20 cellular contexts compared by ENCODE assay signal in genomic region chr13:93758575-93758974, GRCh38.
DNase-seq lines count a peak whose midpoint lies in the region; ATAC-seq and TF ChIP-seq lines count a peak whose summit lies in the region.
"Had no signal": no experiment of that assay in that cellular context is flagged by ENCODE, and none has a peak within 500 bp of the region (broad histone marks: within the 10 kb centered on the region; RNA-seq: fewer than 3 reads in every experiment).

No MANE protein-coding gene starts in this region.

- H3K4me3 ChIP-seq in fibroblast of lung (replicated peaks in 1 of 4; ENCODE audit: control extremely low read depth in 1 of 4, insufficient read depth in 1 of 4, low read depth in 3 of 4, low read length in 4 of 4): no peak overlapping the region
- no peak overlapping the region for H3K4me3 ChIP-seq in coronary artery
- H3K4me3 ChIP-seq: skin epidermis had no signal

- H3K79me2 ChIP-seq in fibroblast of lung (ENCODE audit: control insufficient read depth, insufficient read depth, low read length): no peaks in the 10 kb centered on the region

- H4K20me1 ChIP-seq in fibroblast of lung (ENCODE audit: control insufficient read depth, extremely low read depth, insufficient read depth, low read length): no peaks in the 10 kb centered on the region

- H3K4me1 ChIP-seq in fibroblast of lung (ENCODE audit: control insufficient read depth, extremely low read depth, insufficient read depth, low read length): no peaks in the 10 kb centered on the region

- H2AFZ ChIP-seq in fibroblast of lung (ENCODE audit: low read length): no peak overlapping the region

- no peaks in the 10 kb centered on the region for H3K36me3 Mint-ChIP-seq in activated CD4-positive, alpha-beta T cell treated with anti-CD3 and anti-CD28 coated beads, Interleukin-2, amount 10 ng/mL, durations not matched to agents 7 days and 5 days (ENCODE audit: low read depth)
- no peaks in the 10 kb centered on the region for H3K36me3 Mint-ChIP-seq in T-cell
- H3K36me3 Mint-ChIP-seq in stimulated activated effector memory CD8-positive, alpha-beta T cell treated with anti-CD3 and anti-CD28 coated beads, Interleukin-12 subunit alpha, Interleukin-12 subunit beta, amount 100 ng/mL, for 72 hours: no peaks in the 10 kb centered on the region
- H3K36me3 Mint-ChIP-seq: CD4-positive, CD25-positive, alpha-beta regulatory T cell; IgD-negative memory B cell; type B pancreatic cell had no signal

- H3K27me3 ChIP-seq in fibroblast of lung (ENCODE audit: control insufficient read depth, insufficient read depth, low read length): no peaks in the 10 kb centered on the region

- CTCF ChIA-PET in activated CD4-positive, alpha-beta T cell treated with anti-CD3 and anti-CD28 coated beads, Interleukin-2, amount 10 ng/mL, durations not matched to agents 7 days and 5 days (lab: Charles Lee): no interaction called here
- CTCF ChIA-PET in T-cell (lab: Charles Lee): no interaction called here

- H3K27ac ChIP-seq in fibroblast of lung (ENCODE audit: insufficient read depth, low read length) (no peak overlapping the region), coronary artery (no peak overlapping the region)
- H3K27ac ChIP-seq: 22Rv1, skin epidermis had no signal

- H3K9ac ChIP-seq in fibroblast of lung (ENCODE audit: insufficient read depth, low read length): no peak overlapping the region

- ATAC-seq in T-cell (replicated peaks in 1 of 4): no peak
- peak; percentile 84 for ATAC-seq in stimulated activated effector memory CD8-positive, alpha-beta T cell treated with anti-CD3 and anti-CD28 coated beads, Interleukin-12 subunit alpha, Interleukin-12 subunit beta, amount 100 ng/mL, for 72 hours
- no peak for ATAC-seq in HG02610 (IDR thresholded peaks at IDR 0.05; ENCODE audit: unreplicated experiment)

- no peak overlapping the region for H3K4me3 Mint-ChIP-seq in activated CD4-positive, alpha-beta T cell treated with anti-CD3 and anti-CD28 coated beads, Interleukin-2, amount 10 ng/mL, durations not matched to agents 7 days and 5 days
- no peak overlapping the region for H3K4me3 Mint-ChIP-seq in T-cell
- peak overlapping the region; percentile 16 for H3K4me3 Mint-ChIP-seq in stimulated activated effector memory CD8-positive, alpha-beta T cell treated with anti-CD3 and anti-CD28 coated beads, Interleukin-12 subunit alpha, Interleukin-12 subunit beta, amount 100 ng/mL, for 72 hours
- H3K4me3 Mint-ChIP-seq: IgD-negative memory B cell; T-helper 1 cell treated with Interleukin-12 subunit alpha and Interleukin-12 subunit beta and Interleukin-4 antibody, amounts not matched to agents 30 μg/mL and 1 μg/mL, for 36 hours; type B pancreatic cell had no signal

- H3K4me1 Mint-ChIP-seq in activated CD4-positive, alpha-beta T cell treated with anti-CD3 and anti-CD28 coated beads, Interleukin-2, amount 10 ng/mL, durations not matched to agents 7 days and 5 days: no peaks in the 10 kb centered on the region
- H3K4me1 Mint-ChIP-seq in T-cell: peaks cover 0 to 10% (median 4%) of the 10 kb centered on the region in 3 donors
- peaks cover 12% of the 10 kb centered on the region for H3K4me1 Mint-ChIP-seq in stimulated activated effector memory CD8-positive, alpha-beta T cell treated with anti-CD3 and anti-CD28 coated beads, Interleukin-12 subunit alpha, Interleukin-12 subunit beta, amount 100 ng/mL, for 72 hours
- H3K4me1 Mint-ChIP-seq: CD4-positive, CD25-positive, alpha-beta regulatory T cell; IgD-negative memory B cell had no signal

- peak overlapping the region; percentile 21 for H3K27ac Mint-ChIP-seq in activated CD4-positive, alpha-beta T cell treated with anti-CD3 and anti-CD28 coated beads, Interleukin-2, amount 10 ng/mL, durations not matched to agents 7 days and 5 days
- peak overlapping the region; percentile 1 to 3 for H3K27ac Mint-ChIP-seq in T-cell
- peak overlapping the region; percentile 41 for H3K27ac Mint-ChIP-seq in stimulated activated effector memory CD8-positive, alpha-beta T cell treated with anti-CD3 and anti-CD28 coated beads, Interleukin-12 subunit alpha, Interleukin-12 subunit beta, amount 100 ng/mL, for 72 hours
- H3K27ac Mint-ChIP-seq: IgD-negative memory B cell; T-helper 1 cell treated with Interleukin-12 subunit alpha and Interleukin-12 subunit beta and Interleukin-4 antibody, amounts not matched to agents 30 μg/mL and 1 μg/mL, for 36 hours; type B pancreatic cell had no signal

- no peaks in the 10 kb centered on the region for H3K9me3 Mint-ChIP-seq in activated CD4-positive, alpha-beta T cell treated with anti-CD3 and anti-CD28 coated beads, Interleukin-2, amount 10 ng/mL, durations not matched to agents 7 days and 5 days
- peaks cover 0 to 6% (median 4%) of the 10 kb centered on the region in 3 donors for H3K9me3 Mint-ChIP-seq in T-cell
- peaks cover 6% of the 10 kb centered on the region for H3K9me3 Mint-ChIP-seq in stimulated activated effector memory CD8-positive, alpha-beta T cell treated with anti-CD3 and anti-CD28 coated beads, Interleukin-12 subunit alpha, Interleukin-12 subunit beta, amount 100 ng/mL, for 72 hours
- H3K9me3 Mint-ChIP-seq: type B pancreatic cell had no signal

- TF ChIP-seq CTCF in fibroblast of lung (conservative IDR thresholded peaks at IDR 0.05 in 1 of 2, IDR thresholded peaks at IDR 0.05 in 1 of 2; ENCODE audit: low read depth in 1 of 2, low read length in 2 of 2) (no peak), coronary artery (IDR thresholded peaks at IDR 0.05) (no peak)

- H3K36me3 ChIP-seq in fibroblast of lung (ENCODE audit: control insufficient read depth, insufficient read depth, low read length): no peaks in the 10 kb centered on the region

- no peaks in the 10 kb centered on the region for H3K9me3 ChIP-seq in fibroblast of lung (ENCODE audit: control insufficient read depth, insufficient read depth, low read depth, low read length)

- H3K4me2 ChIP-seq in fibroblast of lung (ENCODE audit: extremely low read depth, insufficient read depth, low read length): no peak overlapping the region

- POLR2A ChIA-PET in activated CD4-positive, alpha-beta T cell treated with anti-CD3 and anti-CD28 coated beads, Interleukin-2, amount 10 ng/mL, durations not matched to agents 7 days and 5 days (lab: Charles Lee): no interaction called here
- POLR2A ChIA-PET in T-cell (lab: Charles Lee): no interaction called here

- H3K27me3 Mint-ChIP-seq in activated CD4-positive, alpha-beta T cell treated with anti-CD3 and anti-CD28 coated beads, Interleukin-2, amount 10 ng/mL, durations not matched to agents 7 days and 5 days: no peaks in the 10 kb centered on the region
- peaks cover 0 to 4% of the 10 kb centered on the region in 2 donors for H3K27me3 Mint-ChIP-seq in T-cell
- H3K27me3 Mint-ChIP-seq: CD4-positive, CD25-positive, alpha-beta regulatory T cell; IgD-negative memory B cell; type B pancreatic cell had no signal

- no peak for DNase-seq in activated CD4-positive, alpha-beta T cell treated with anti-CD3 and anti-CD28 coated beads, Interleukin-2, amount 10 ng/mL, durations not matched to agents 7 days and 5 days
- no peak for DNase-seq in activated CD4-positive, alpha-beta T cell treated with anti-CD3 and anti-CD28 coated beads, Interleukin-2, amount 50 U/mL, for 48 hours
- DNase-seq in T-cell: no peak
- DNase-seq in fibroblast of lung (ENCODE audit: low read depth in 2 of 2): peak; percentile 33 to 34
- no peak for DNase-seq in stimulated activated effector memory CD8-positive, alpha-beta T cell treated with anti-CD3 and anti-CD28 coated beads, Interleukin-12 subunit alpha, Interleukin-12 subunit beta, amount 100 ng/mL, for 72 hours (ENCODE audit: low spot score in 2 of 2)
- no peak for DNase-seq in coronary artery (ENCODE audit: low spot score)
- no peak for DNase-seq in Ammon's horn (ENCODE audit: low spot score)
- DNase-seq: activated CD8-positive, alpha-beta memory T cell treated with anti-CD3 and anti-CD28 coated beads, Interleukin-2, amount 50 U/mL, for 48 hours; activated naive CD4-positive, alpha-beta T cell; aorta; CD4-positive, CD25-positive, alpha-beta regulatory T cell; DMS79; NCI-H1048; NCI-H2171 had no signal

Comparison
In these comparisons a context has a peak if more than half of its experiments do, and no peak if none do; other contexts are left out.
1. DNase-seq: peak in fibroblast of lung (2 of 2); none in activated CD4-positive, alpha-beta T cell treated with anti-CD3 and anti-CD28 coated beads, Interleukin-2, amount 10 ng/mL, durations not matched to agents 7 days and 5 days (single experiment), activated CD4-positive, alpha-beta T cell treated with anti-CD3 and anti-CD28 coated beads, Interleukin-2, amount 50 U/mL, for 48 hours (0 of 2), T-cell (0 of 34), stimulated activated effector memory CD8-positive, alpha-beta T cell treated with anti-CD3 and anti-CD28 coated beads, Interleukin-12 subunit alpha, Interleukin-12 subunit beta, amount 100 ng/mL, for 72 hours (0 of 2), coronary artery (single experiment) and Ammon's horn (single experiment).
2. Peak in every context shown above with its lines, with median percentiles within 50 percentile points of each other: H3K27ac Mint-ChIP-seq.